1 cellular context compared by ENCODE assay signal in the genomic region with DNA sequence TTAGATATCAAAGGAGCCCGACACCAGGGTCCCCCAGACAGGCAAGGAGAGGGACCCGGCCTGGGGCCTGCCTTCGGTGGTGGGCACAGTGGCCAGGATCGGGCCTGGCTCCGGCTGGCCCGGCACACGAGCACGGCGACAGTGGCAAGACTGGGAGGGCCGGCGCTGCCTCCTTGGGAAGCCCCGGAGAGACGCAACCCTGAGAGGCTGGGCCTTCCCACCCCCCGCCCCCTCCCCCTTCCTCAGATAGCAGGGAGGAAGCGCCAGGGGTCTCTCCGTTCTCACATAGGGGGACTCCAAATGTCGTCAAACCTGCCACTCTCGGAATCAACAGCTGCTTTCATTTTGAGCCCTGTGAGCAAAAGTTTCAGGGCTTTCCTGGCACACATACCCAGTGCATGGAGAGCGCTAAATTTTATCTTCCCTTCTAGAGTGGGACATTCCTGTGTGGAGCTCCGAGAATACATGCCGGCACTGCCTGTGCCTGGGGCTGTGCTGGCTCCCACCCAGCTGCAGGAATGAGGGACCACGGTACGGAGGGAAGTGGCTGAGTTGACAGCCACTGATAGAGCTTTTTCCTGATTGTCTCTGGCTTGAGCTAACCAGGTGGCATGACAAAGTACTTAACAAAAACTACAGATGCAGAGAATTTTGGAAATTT.
TF ChIP-seq lines count a peak whose summit lies in the region.

No MANE protein-coding gene starts in this region.

TF ChIP-seq in HCT116, 20 proteins besides CTCF, POLR2A, EP300 and RAD21 (continued from another document):
- TF ChIP-seq ZBTB33 (IDR thresholded peaks at IDR 0.05; ENCODE audit: extremely low read depth, insufficient replicate concordance, low read length) = no peak
